Comparison of ENCODE assay signal across 3 cellular contexts in genomic region chr1:219611504-219611903, GRCh38. TPM values are rescaled to one million over a fixed set of nuclear protein-coding genes. Genes with fewer than 3 reads are reported as not detected.
"Had no signal": no experiment of that assay in that cellular context is flagged by ENCODE, and none has a peak within 500 bp of the region (broad histone marks: within the 10 kb centered on the region; RNA-seq: fewer than 3 reads in every experiment).

No MANE protein-coding gene starts in this region.

RNA-seq across cellular contexts. Expression of gene ZC3H11B, which starts 1.4 kb away (rescaled TPM):
- total RNA-seq: H1, H9 had no signal
- polyA plus RNA-seq: GM23338 had no signal
